In genomic region chr16:1146409-1146808, GRCh38 we compare ENCODE assay signal across 20 cellular contexts. TPM values are rescaled to one million over a fixed set of nuclear protein-coding genes. Genes with fewer than 3 reads are reported as not detected.
DNase-seq lines count a peak whose midpoint lies in the region; ATAC-seq lines count a peak whose summit lies in the region.
"Had no signal": no experiment of that assay in that cellular context is flagged by ENCODE, and none has a peak within 500 bp of the region (broad histone marks: within the 10 kb centered on the region; RNA-seq: fewer than 3 reads in every experiment).

No MANE protein-coding gene starts in this region.

- in situ Hi-C loops in SK-MEL-5 (cut with HindIII; ENCODE audit: low pct_unique_long_range_greater_than_20kb, low sequenced_read_pairs) = no loop called here

- ATAC-seq in GM19328 (IDR thresholded peaks at IDR 0.05; ENCODE audit: unreplicated experiment) (no peak), HG03196 (IDR thresholded peaks at IDR 0.05; ENCODE audit: unreplicated experiment) (no peak)
- ATAC-seq: left cardiac atrium, natural killer cell had no signal

- DNase-seq in NCI-H1417 (lab: John Stamatoyannopoulos, UW) (peak; percentile 68 to 83 (median 77)), NCI-H1417 treated with DMSO at 0.1 percent for 48 hours (lab: John Stamatoyannopoulos, UW) (no peak), SK-MEL-5 (ENCODE audit: low read depth, low spot score) (peak; percentile 20)
- DNase-seq in stimulated activated CD4-positive, alpha-beta T cell treated with anti-CD3 and anti-CD28 coated beads, Interleukin-15, amount 100 ng/mL, for 24 hours = peak; percentile 32
- no peak for DNase-seq in stimulated activated CD4-positive, alpha-beta T cell treated with anti-CD3 and anti-CD28 coated beads, Interleukin-1b, Interleukin-23, amount 100 ng/mL, for 48 hours
- DNase-seq in stimulated activated CD8-positive, alpha-beta memory T cell treated with anti-CD3 and anti-CD28 coated beads, Interleukin-4, amount 100 ng/mL, for 48 hours = peak; percentile 34
- DNase-seq: activated naive CD8-positive, alpha-beta T cell treated with anti-CD3 and anti-CD28 coated beads, Interleukin-2, amount 10 ng/mL, durations not matched to agents 7 days and 5 days; dermis blood vessel endothelial cell; foreskin melanocyte; GM23248; left cardiac atrium; MG63; natural killer cell; NCI-H1694; NCI-H524 treated with DMSO at 0.1 percent for 48 hours had no signal

RNA-seq across cellular contexts. Expression of gene CACNA1H, which starts 6.5 kb away (rescaled TPM):
- 17.4 and 17.6 TPM in 2 replicates for total RNA-seq in SK-MEL-5 (2014; rRNA removed; shearing (Covaris generic))
- polyA plus RNA-seq in SK-MEL-5 (2015; cell fraction: cytosol; rRNA removed) = 29.5 and 39.7 TPM in 2 replicates
- 62.3 and 81.7 TPM in 2 replicates for polyA plus RNA-seq in SK-MEL-5 (2015; cell fraction: nucleus; rRNA removed)
- polyA plus RNA-seq: GM23248 had no signal

RNA-seq across cellular contexts. Expression of gene C1QTNF8, which starts 50.4 kb away (rescaled TPM):
- total RNA-seq in SK-MEL-5 (2014; rRNA removed; shearing (Covaris generic)) = not detected in 2 replicates
- polyA plus RNA-seq in SK-MEL-5 (2015; cell fraction: cytosol; rRNA removed) = not detected in 2 replicates
- polyA plus RNA-seq in SK-MEL-5 (2015; cell fraction: nucleus; rRNA removed) = not detected in 2 replicates
- total RNA-seq: activated naive CD8-positive, alpha-beta T cell treated with anti-CD3 and anti-CD28 coated beads, Interleukin-2, amount 10 ng/mL, durations not matched to agents 7 days and 5 days; Daoy; dermis blood vessel endothelial cell; GM23248; left cardiac atrium; mesenteric fat pad; natural killer cell; progenitor cell of endocrine pancreas had no signal
- polyA plus RNA-seq: GM23248 had no signal

Comparison
In these comparisons a context has a peak if more than half of its experiments do, and no peak if none do; other contexts are left out.
1. DNase-seq: peak in NCI-H1417 (3 of 3), stimulated activated CD4-positive, alpha-beta T cell treated with anti-CD3 and anti-CD28 coated beads, Interleukin-15, amount 100 ng/mL, for 24 hours (single experiment), SK-MEL-5 (single experiment) and stimulated activated CD8-positive, alpha-beta memory T cell treated with anti-CD3 and anti-CD28 coated beads, Interleukin-4, amount 100 ng/mL, for 48 hours (single experiment); none in NCI-H1417 treated with DMSO at 0.1 percent for 48 hours (single experiment) and stimulated activated CD4-positive, alpha-beta T cell treated with anti-CD3 and anti-CD28 coated beads, Interleukin-1b, Interleukin-23, amount 100 ng/mL, for 48 hours (single experiment).